Comparison of ENCODE assay signal across 10 cellular contexts in genomic region chr13:97225533-97225932, GRCh38. TPM values are rescaled to one million over a fixed set of nuclear protein-coding genes. Genes with fewer than 3 reads are reported as not detected.
DNase-seq lines count a peak whose midpoint lies in the region; ATAC-seq and TF ChIP-seq lines count a peak whose summit lies in the region.
"Had no signal": no experiment of that assay in that cellular context is flagged by ENCODE, and none has a peak within 500 bp of the region (broad histone marks: within the 10 kb centered on the region; RNA-seq: fewer than 3 reads in every experiment).

No MANE protein-coding gene starts in this region.

- no peak for TF ChIP-seq CTCF in fibroblast of mammary gland (conservative IDR thresholded peaks at IDR 0.05; ENCODE audit: control insufficient read depth, insufficient read depth, low read depth, low read length)
- no peak for TF ChIP-seq CTCF in gastrocnemius medialis (IDR thresholded peaks at IDR 0.05 in 4 of 5, conservative IDR thresholded peaks at IDR 0.05 in 1 of 5)

- H3K4me3 ChIP-seq in fibroblast of mammary gland (ENCODE audit: control insufficient read depth, low read depth, low read length) (peak overlapping the region; percentile 74), gastrocnemius medialis (peak overlapping the region; percentile 62 to 83 (median 70))
- H3K4me3 ChIP-seq: GM23338 had no signal

- peaks cover 57% of the 10 kb centered on the region for H3K4me1 Mint-ChIP-seq in T-helper 2 cell treated with Interferon-gamma antibody and Interleukin-4, amounts not matched to agents 5 μg/mL and 100 μg/mL, for 36 hours (ENCODE audit: low read depth)

- no peaks in the 10 kb centered on the region for H3K9me3 Mint-ChIP-seq in T-helper 2 cell treated with Interferon-gamma antibody and Interleukin-4, amounts not matched to agents 5 μg/mL and 100 μg/mL, for 36 hours
- H3K9me3 Mint-ChIP-seq: GM23338 had no signal

- in situ Hi-C loops in G401 (cut with HindIII; ENCODE audit: low sequenced_read_pairs) (no loop called here), gastrocnemius medialis (cut with MboI; ENCODE audit: low sequenced_read_pairs in 4 of 4) (no loop called here)

- no peaks in the 10 kb centered on the region for H3K27me3 Mint-ChIP-seq in T-helper 2 cell treated with Interferon-gamma antibody and Interleukin-4, amounts not matched to agents 5 μg/mL and 100 μg/mL, for 36 hours (ENCODE audit: low read depth)

- no peaks in the 10 kb centered on the region for H3K36me3 ChIP-seq in gastrocnemius medialis

- H3K27ac ChIP-seq in gastrocnemius medialis: peak overlapping the region; percentile 89 to 93 (median 91)
- H3K27ac ChIP-seq: SK-N-MC had no signal

- no peak for ATAC-seq in gastrocnemius medialis
- no peak for ATAC-seq in HG02973 (IDR thresholded peaks at IDR 0.05; ENCODE audit: unreplicated experiment)
- ATAC-seq: GM23338 had no signal

- peaks cover 10% of the 10 kb centered on the region for H3K36me3 Mint-ChIP-seq in T-helper 2 cell treated with Interferon-gamma antibody and Interleukin-4, amounts not matched to agents 5 μg/mL and 100 μg/mL, for 36 hours (ENCODE audit: low read depth)

- H3K4me1 ChIP-seq in gastrocnemius medialis: peaks cover 59 to 62% of the 10 kb centered on the region in 2 donors

- no peaks in the 10 kb centered on the region for H3K27me3 ChIP-seq in gastrocnemius medialis

- H3K27ac Mint-ChIP-seq in T-helper 2 cell treated with Interferon-gamma antibody and Interleukin-4, amounts not matched to agents 5 μg/mL and 100 μg/mL, for 36 hours: peak overlapping the region; percentile 85
- H3K27ac Mint-ChIP-seq: GM23338 had no signal

- no peak for TF ChIP-seq POLR2A in gastrocnemius medialis (IDR thresholded peaks at IDR 0.05)

- H3K9me3 ChIP-seq in gastrocnemius medialis: no peaks in the 10 kb centered on the region

- DNase-seq in G401 (ENCODE audit: low spot score) (peak; percentile 52), fibroblast of mammary gland (ENCODE audit: low read depth) (no peak), gastrocnemius medialis (no peak), SKM-1 (lab: John Stamatoyannopoulos, UW; ENCODE audit: unreplicated experiment) (no peak), putamen (ENCODE audit: low spot score) (no peak), activated gamma-delta T cell (lab: John Stamatoyannopoulos, UW) (no peak)
- no peak for DNase-seq in T-helper 2 cell treated with Interferon-gamma antibody and Interleukin-4, amounts not matched to agents 5 μg/mL and 100 μg/mL, for 36 hours (ENCODE audit: low spot score)

- intact Hi-C loops in gastrocnemius medialis (cut with DNase I; ENCODE audit: low total_unique reads): loop anchor here (10.0 kb wide), 1 partner anchor 749 kb away; no protein-coding TSS in a partner anchor

- peak overlapping the region; percentile 94 for H3K4me3 Mint-ChIP-seq in T-helper 2 cell treated with Interferon-gamma antibody and Interleukin-4, amounts not matched to agents 5 μg/mL and 100 μg/mL, for 36 hours
- H3K4me3 Mint-ChIP-seq: GM23338 had no signal

RNA-seq across cellular contexts. Expression of gene MBNL2, which starts 3.4 kb away (rescaled TPM):
- 1.7 and 3.0 TPM in 2 replicates for total RNA-seq in G401 (2014; rRNA removed; shearing (Covaris generic))
- total RNA-seq in gastrocnemius medialis: 10 to 100 TPM; 47.9 to 92.0 (median 71.3) TPM

Comparison
In these comparisons a context has a peak if more than half of its experiments do, and no peak if none do; other contexts are left out.
1. RNA of gene MBNL2, which starts 3.4 kb away (total RNA-seq): 47.9 to 92.0 TPM in gastrocnemius medialis; 1.7 to 3.0 TPM in G401; every median in the first group is over 10 times any median in the second.